In the genomic region with DNA sequence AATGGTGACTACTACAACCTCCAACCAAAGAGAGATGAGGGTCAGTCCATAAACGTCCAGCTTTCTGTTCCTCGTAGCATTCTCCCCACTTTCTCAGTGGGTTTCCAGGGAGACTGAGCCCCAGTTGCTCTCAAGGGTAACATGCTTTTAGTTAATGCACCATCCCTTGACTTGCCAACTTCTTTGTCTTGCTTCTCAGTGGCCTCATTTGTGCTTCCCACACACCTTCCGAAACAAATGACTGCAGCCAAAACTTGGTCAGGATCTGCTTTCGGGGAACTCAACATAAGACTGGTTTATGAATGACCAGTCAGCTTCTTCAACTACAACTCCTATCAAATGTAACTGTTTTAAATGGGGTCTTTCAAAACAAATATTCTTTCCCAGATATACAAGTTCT, we compare ENCODE assay signal across 18 cellular contexts.
DNase-seq lines count a peak whose midpoint lies in the region; ATAC-seq and TF ChIP-seq lines count a peak whose summit lies in the region.
"Had no signal": no experiment of that assay in that cellular context is flagged by ENCODE, and none has a peak within 500 bp of the region (broad histone marks: within the 10 kb centered on the region; RNA-seq: fewer than 3 reads in every experiment).

No MANE protein-coding gene starts in this region.

- peaks cover 44 to 100% (median 98%) of the 10 kb centered on the region in 4 donors for H3K4me1 ChIP-seq in esophagus muscularis mucosa
- H3K4me1 ChIP-seq in muscle layer of colon (ENCODE audit: insufficient read depth, low read length), result peaks cover 94% of the 10 kb centered on the region
- peaks cover 2 to 95% (median 64%) of the 10 kb centered on the region in 4 donors for H3K4me1 ChIP-seq in tibial artery
- peaks cover 16% of the 10 kb centered on the region for H3K4me1 ChIP-seq in BE2C
- H3K4me1 ChIP-seq: A549 had no signal

- H3K9me3 ChIP-seq in esophagus muscularis mucosa (no peaks in the 10 kb centered on the region), muscle layer of colon (ENCODE audit: low read length) (no peaks in the 10 kb centered on the region), tibial artery (no peaks in the 10 kb centered on the region), BE2C (no peaks in the 10 kb centered on the region)
- H3K9me3 ChIP-seq: A549 had no signal

- TF ChIP-seq EP300 in esophagus muscularis mucosa (IDR thresholded peaks at IDR 0.05), result no peak

- H3K4me3 ChIP-seq in esophagus muscularis mucosa (no peak overlapping the region), muscle layer of colon (ENCODE audit: low read depth in 1 of 2, low read length in 2 of 2) (no peak overlapping the region), tibial artery (no peak overlapping the region), BE2C (ENCODE audit: low read depth, low read length) (no peak overlapping the region)
- H3K4me3 ChIP-seq: A549 had no signal

- H3K27me3 ChIP-seq in esophagus muscularis mucosa (no peaks in the 10 kb centered on the region), muscle layer of colon (ENCODE audit: control insufficient read depth in 1 of 2, insufficient read depth in 2 of 2, low read length in 2 of 2) (no peaks in the 10 kb centered on the region), tibial artery (no peaks in the 10 kb centered on the region), BE2C (no peaks in the 10 kb centered on the region)

- no peak for ATAC-seq in HG02970 (IDR thresholded peaks at IDR 0.05; ENCODE audit: low FRiP score, unreplicated experiment)
- ATAC-seq: A549 had no signal

- no peak for TF ChIP-seq CTCF in esophagus muscularis mucosa (IDR thresholded peaks at IDR 0.05)
- TF ChIP-seq CTCF in tibial artery (IDR thresholded peaks at IDR 0.05), result no peak
- TF ChIP-seq CTCF in BE2C (IDR thresholded peaks at IDR 0.05; ENCODE audit: low read depth, low read length), result no peak

- intact Hi-C loops in esophagus muscularis mucosa (cut with DNase I) (no loop called here), tibial artery (cut with DNase I; ENCODE audit: low total_unique reads) (loop anchor here (10.0 kb wide), 1 partner anchor 155 kb away; no protein-coding TSS in a partner anchor)

- no peaks in the 10 kb centered on the region for H3K36me3 ChIP-seq in esophagus muscularis mucosa
- H3K36me3 ChIP-seq in muscle layer of colon (ENCODE audit: insufficient read depth, low read length), result peaks cover 20% of the 10 kb centered on the region
- H3K36me3 ChIP-seq in tibial artery, result no peaks in the 10 kb centered on the region
- H3K36me3 ChIP-seq in BE2C, result no peaks in the 10 kb centered on the region

- TF ChIP-seq POLR2A in esophagus muscularis mucosa (IDR thresholded peaks at IDR 0.05; ENCODE audit: low read depth), result no peak

- peak overlapping the region; percentile 93 to 96 (median 95) for H3K27ac ChIP-seq in esophagus muscularis mucosa (replicated peaks in 1 of 4)
- H3K27ac ChIP-seq in muscle layer of colon (ENCODE audit: low read depth, low read length), result peak overlapping the region; percentile 95
- peak overlapping the region; percentile 94 to 98 for H3K27ac ChIP-seq in tibial artery
- H3K27ac ChIP-seq: A549 had no signal

- no peak overlapping the region for H3K9ac ChIP-seq in muscle layer of colon (ENCODE audit: low read length)

- DNase-seq in EH (ENCODE audit: low read depth) (peak; percentile 41), esophagus muscularis mucosa (ENCODE audit: extremely low spot score) (no peak), tibial artery (no peak), BE2C (no peak), COR-L47 (lab: John Stamatoyannopoulos, UW) (no peak)
- DNase-seq: C1 segment of cervical spinal cord; CD8-positive, alpha-beta memory T cell; H9; NCI-H1417 treated with DMSO at 0.1 percent for 48 hours; NCI-H187 treated with DMSO at 0.1 percent for 48 hours; NCI-H2227 treated with DMSO at 0.1 percent for 48 hours; NCI-H510A treated with DMSO at 0.1 percent for 48 hours; NCI-H82; OCI-M1; SHP77 had no signal

- WGBS in esophagus muscularis mucosa, result 79% methylated on average over 4 of the region's 4 CpGs
